Comparison of ENCODE assay signal across 8 cellular contexts in genomic region chr17:19519418-19520291, GRCh38. TPM values are rescaled to one million over a fixed set of nuclear protein-coding genes. Genes with fewer than 3 reads are reported as not detected.
DNase-seq lines count a peak whose midpoint lies in the region; ATAC-seq and TF ChIP-seq lines count a peak whose summit lies in the region.
"Not testable (repeated sequence)": the region's sequence is repeated elsewhere in the genome, so short reads cannot be mapped to it uniquely, and the experiment has no call there.

No MANE protein-coding gene starts in this region.

- not testable (repeated sequence) for H3K4me3 Mint-ChIP-seq in stimulated activated naive B cell treated with anti-CD40 and anti-IgM and Interleukin-4, amounts not matched to agents 10 μg/mL and 1 μg/mL and 100 μg/mL, for 72 hours

- peak overlapping the region; percentile 44 for H3K4me2 ChIP-seq in BLaER1

- not testable (repeated sequence) for H3K27ac Mint-ChIP-seq in stimulated activated naive B cell treated with anti-CD40 and anti-IgM and Interleukin-4, amounts not matched to agents 10 μg/mL and 1 μg/mL and 100 μg/mL, for 72 hours

- H3K36me3 ChIP-seq in BLaER1; adrenal gland (replicated peaks in 1 of 2); mesodermal cell (ENCODE audit: control insufficient read depth, insufficient read depth, low read length): not testable (repeated sequence)

- not testable (repeated sequence) for H3K4me3 ChIP-seq in BLaER1; adrenal gland; fibroblast of pulmonary artery (replicated peaks; ENCODE audit: low read depth, low read length); mesodermal cell (ENCODE audit: extremely low read depth, insufficient read depth, low read length, poor library complexity, severe bottlenecking)

- not testable (repeated sequence) for TF ChIP-seq CTCF in adrenal gland (IDR thresholded peaks at IDR 0.05); fibroblast of pulmonary artery (IDR thresholded peaks at IDR 0.05; ENCODE audit: low read length, missing control alignments)

- not testable (repeated sequence) for H3K36me3 Mint-ChIP-seq in stimulated activated naive B cell treated with anti-CD40 and anti-IgM and Interleukin-4, amounts not matched to agents 10 μg/mL and 1 μg/mL and 100 μg/mL, for 72 hours

- not testable (repeated sequence) for H3K27me3 ChIP-seq in BLaER1, adrenal gland

- WGBS in adrenal gland, 4 donors: 32 to 42% (median 34%) methylated on average over 8 to 13 of the region's 13 CpGs
- 60 to 79% methylated on average over 8 to 9 of the region's 13 CpGs for WGBS in mesodermal cell (ENCODE audit: insufficient coverage in 2 of 2), 2 experiments

- not testable (repeated sequence) for TF ChIP-seq POLR2A in adrenal gland (IDR thresholded peaks at IDR 0.05)

- not testable (repeated sequence) for H3K9me3 ChIP-seq in BLaER1; adrenal gland (replicated peaks in 1 of 3); mesodermal cell (ENCODE audit: control insufficient read depth, low read length)

- H3K4me1 Mint-ChIP-seq in stimulated activated naive B cell treated with anti-CD40 and anti-IgM and Interleukin-4, amounts not matched to agents 10 μg/mL and 1 μg/mL and 100 μg/mL, for 72 hours: peaks cover 13 to 21% of the 10 kb centered on the region in 2 donors

- not testable (repeated sequence) for H4K20me1 ChIP-seq in BLaER1

- H3K4me1 ChIP-seq in BLaER1: peaks cover 13% of the 10 kb centered on the region
- H3K4me1 ChIP-seq in adrenal gland (replicated peaks in 1 of 2); mesodermal cell (ENCODE audit: control insufficient read depth, insufficient read depth, low read length, poor library complexity, severe bottlenecking): not testable (repeated sequence)

- ATAC-seq in stimulated activated naive B cell treated with anti-CD40 and anti-IgM and Interleukin-4, amounts not matched to agents 10 μg/mL and 1 μg/mL and 100 μg/mL, for 72 hours (replicated peaks): peak; percentile 59 to 72

- H3K27me3 Mint-ChIP-seq in stimulated activated naive B cell treated with anti-CD40 and anti-IgM and Interleukin-4, amounts not matched to agents 10 μg/mL and 1 μg/mL and 100 μg/mL, for 72 hours: not testable (repeated sequence)

- H3K9ac ChIP-seq in BLaER1: not testable (repeated sequence)

- DNase-seq in HUDEP-2 (lab: John Stamatoyannopoulos, UW; ENCODE audit: unreplicated experiment in 76 of 76) (peak in 58 of 76 experiments; percentile 6 to 79 (median 36)), NOMO-1 (lab: John Stamatoyannopoulos, UW; ENCODE audit: unreplicated experiment in 2 of 2) (peak; percentile 70 to 82), SKM-1 (lab: John Stamatoyannopoulos, UW; ENCODE audit: unreplicated experiment) (peak; percentile 14), adrenal gland (peak in 5 of 7 donors; percentile 62 to 75 (median 67)), fibroblast of pulmonary artery (ENCODE audit: low read depth) (peak; percentile 18)
- not testable (repeated sequence) for DNase-seq in stimulated activated naive B cell treated with anti-CD40 and anti-IgM and Interleukin-4, amounts not matched to agents 10 μg/mL and 1 μg/mL and 100 μg/mL, for 72 hours

- H3K9me3 Mint-ChIP-seq in stimulated activated naive B cell treated with anti-CD40 and anti-IgM and Interleukin-4, amounts not matched to agents 10 μg/mL and 1 μg/mL and 100 μg/mL, for 72 hours: not testable (repeated sequence)

- intact Hi-C loops in adrenal gland (cut with DNase I): loop anchor here (5.0 to 10.0 kb wide), 2 partner anchors 155 to 243 kb away; no protein-coding TSS in a partner anchor

- not testable (repeated sequence) for H3K27ac ChIP-seq in BLaER1
- H3K27ac ChIP-seq in adrenal gland (peak overlapping the region in 4 of 5 donors; percentile 35 to 76 (median 48)), mesodermal cell (ENCODE audit: low read depth, low read length, severe bottlenecking) (peak overlapping the region; percentile 20)

RNA-seq across cellular contexts. Expression of gene SLC47A1, which starts 14.0 kb away (rescaled TPM):
- total RNA-seq in adrenal gland: 100 to 1,000 TPM; 126 to 630 (median 218) TPM
- 100 to 1,000 TPM; 104 to 460 (median 150) TPM for polyA plus RNA-seq in adrenal gland
- polyA plus RNA-seq in mesodermal cell (2013, experiment 1 of 2): 0.77 TPM
- polyA plus RNA-seq in mesodermal cell (2013, experiment 2 of 2): 1.2 TPM
